In the genomic region with DNA sequence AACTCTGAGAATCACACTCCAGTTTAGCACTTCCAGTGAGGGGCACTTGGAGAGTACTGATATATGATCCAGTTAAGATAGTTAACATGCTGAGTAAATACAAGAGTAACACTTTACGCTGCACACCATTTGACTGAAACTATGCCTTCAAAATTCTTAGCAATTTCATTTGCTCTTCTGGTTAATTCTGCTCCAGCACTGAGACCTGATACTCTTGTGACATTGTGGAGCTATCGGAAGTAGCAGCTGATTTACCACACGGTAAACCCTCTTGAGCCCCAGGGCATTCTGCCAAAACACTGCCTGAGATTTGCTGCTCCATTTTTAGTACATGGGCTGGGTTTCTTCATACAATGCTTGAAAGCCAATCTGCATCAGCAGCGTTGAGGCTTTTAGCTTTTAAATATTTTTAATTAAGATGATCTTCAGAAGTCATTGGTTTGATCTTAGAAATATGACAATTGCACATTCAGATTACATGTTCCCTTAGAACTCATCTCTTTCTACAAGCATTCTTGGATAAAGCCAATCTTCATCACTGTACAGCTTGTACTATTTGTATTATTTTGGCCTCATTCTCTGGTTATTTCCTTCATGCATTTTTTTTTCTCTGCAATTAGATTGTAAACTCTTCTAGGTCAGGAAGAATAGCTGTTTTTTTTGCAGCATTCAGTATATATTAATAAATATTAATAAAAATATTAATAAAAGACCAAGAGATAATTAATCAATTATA, we compare ENCODE assay signal across 9 cellular contexts.
DNase-seq lines count a peak whose midpoint lies in the region; ATAC-seq and TF ChIP-seq lines count a peak whose summit lies in the region.
"Had no signal": no experiment of that assay in that cellular context is flagged by ENCODE, and none has a peak within 500 bp of the region (broad histone marks: within the 10 kb centered on the region; RNA-seq: fewer than 3 reads in every experiment).

No MANE protein-coding gene starts in this region.

- H2AFZ ChIP-seq in hepatocyte = no peak overlapping the region

- H3K4me1 ChIP-seq in hepatocyte (ENCODE audit: insufficient read depth) = no peaks in the 10 kb centered on the region

- H3K9me2 ChIP-seq in hepatocyte (replicated peaks; ENCODE audit: insufficient read depth) = no peaks in the 10 kb centered on the region

- peak; percentile 37 for DNase-seq in GM12865 (ENCODE audit: low read depth)
- DNase-seq in H4 (ENCODE audit: low spot score) = peak; percentile 46
- peak; percentile 85 for DNase-seq in NCI-H446 treated with DMSO at 0.1 percent for 48 hours (lab: John Stamatoyannopoulos, UW)
- peak; percentile 53 for DNase-seq in hepatocyte (ENCODE audit: low spot score)
- DNase-seq in kidney glomerular epithelial cell (lab: John Stamatoyannopoulos, UW) = no peak
- no peak for DNase-seq in HPDE6-E6E7 (ENCODE audit: extremely low spot score)
- no peak for DNase-seq in activated effector memory CD4-positive, alpha-beta T cell treated with Interleukin-2 at 50 U/mL for 16 hours

- H3K27ac ChIP-seq in hepatocyte = no peak overlapping the region
- H3K27ac ChIP-seq: skin epidermis had no signal

- no peaks in the 10 kb centered on the region for H3K36me3 ChIP-seq in hepatocyte (replicated peaks; ENCODE audit: insufficient read depth, low read depth)

- WGBS in hepatocyte (ENCODE audit: low lambda C conversion rate, missing lambda C conversion rate) = 47% methylated on average over 4 of the region's 4 CpGs

- H4K20me1 ChIP-seq in hepatocyte (ENCODE audit: insufficient read depth, poor library complexity, severe bottlenecking) = no peaks in the 10 kb centered on the region

- peaks cover 8% of the 10 kb centered on the region for H3K27me3 ChIP-seq in hepatocyte

- no peaks in the 10 kb centered on the region for H3K9me3 ChIP-seq in hepatocyte (ENCODE audit: low read depth)

- H3K4me2 ChIP-seq in hepatocyte = no peak overlapping the region

- no peaks in the 10 kb centered on the region for H3K79me2 ChIP-seq in hepatocyte

- ATAC-seq in HG03045 (IDR thresholded peaks at IDR 0.05; ENCODE audit: unreplicated experiment) = no peak

- TF ChIP-seq CTCF in GM12865 (IDR thresholded peaks at IDR 0.05; ENCODE audit: insufficient read depth, low read depth, low read length, missing control alignments) (no peak), hepatocyte (IDR thresholded peaks at IDR 0.05; ENCODE audit: poor library complexity) (no peak)

- no peak overlapping the region for H3K4me3 ChIP-seq in GM12865 (ENCODE audit: low read depth, low read length)
- no peak overlapping the region for H3K4me3 ChIP-seq in hepatocyte
- H3K4me3 ChIP-seq: skin epidermis had no signal

Comparison
In these comparisons a context has a peak if more than half of its experiments do, and no peak if none do; other contexts are left out.
1. DNase-seq: peak in GM12865 (single experiment), H4 (single experiment), NCI-H446 treated with DMSO at 0.1 percent for 48 hours (single experiment) and hepatocyte (single experiment); none in kidney glomerular epithelial cell (single experiment), HPDE6-E6E7 (single experiment) and activated effector memory CD4-positive, alpha-beta T cell treated with Interleukin-2 at 50 U/mL for 16 hours (single experiment).